ENCODE assay signal across 15 cellular contexts in the genomic region with DNA sequence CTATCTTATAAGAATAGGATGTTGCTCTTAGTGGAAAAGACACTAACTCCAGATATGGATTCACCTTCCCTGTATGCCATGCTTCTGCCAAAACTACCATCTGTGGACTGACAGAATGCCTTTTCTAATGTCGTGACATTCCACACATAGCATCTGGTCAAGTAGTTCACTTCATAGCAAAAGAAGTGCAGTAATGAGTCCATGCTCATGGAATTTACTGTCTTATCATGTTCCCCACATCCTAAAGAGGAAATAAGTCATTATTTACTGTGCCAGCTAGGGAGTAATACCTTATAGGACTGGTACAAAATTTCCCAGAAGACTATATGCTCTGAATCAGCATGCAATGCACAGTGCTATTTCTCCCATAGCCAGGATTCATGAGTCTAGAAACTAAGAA.
DNase-seq lines count a peak whose midpoint lies in the region; ATAC-seq, FAIRE-seq and TF ChIP-seq lines count a peak whose summit lies in the region.
"Had no signal": no experiment of that assay in that cellular context is flagged by ENCODE, and none has a peak within 500 bp of the region (broad histone marks: within the 10 kb centered on the region; RNA-seq: fewer than 3 reads in every experiment).

No MANE protein-coding gene starts in this region.

- no CpG with 5 or more reads among the region's 1 CpG for WGBS in neuronal stem cell (ENCODE audit: extremely low coverage in 2 of 2, insufficient read length in 2 of 2, insufficient replicate concordance in 1 of 2), 2 donors

- H3K18ac ChIP-seq in neuronal stem cell (ENCODE audit: low read length), result no peak overlapping the region

- H3K79me2 ChIP-seq in PC-3 (ENCODE audit: low read length) (peaks cover 4% of the 10 kb centered on the region; the same call in 1 of the 2 replicates), keratinocyte (ENCODE audit: control insufficient read depth, insufficient read depth, low read length) (no peaks in the 10 kb centered on the region)

- no peak overlapping the region for H4K8ac ChIP-seq in neuronal stem cell (ENCODE audit: low read depth, low read length)

- H3K36me3 ChIP-seq in BJ (ENCODE audit: control insufficient read depth, insufficient read depth, low read length) (no peaks in the 10 kb centered on the region), PC-3 (ENCODE audit: low read depth, low read length) (0 out of 2 replicates have a peak, but pooled peaks cover 3% of the 10 kb centered on the region), bronchial epithelial cell (ENCODE audit: control insufficient read depth, insufficient read depth, low read length) (no peaks in the 10 kb centered on the region), keratinocyte (ENCODE audit: control insufficient read depth in 2 of 2, extremely low read depth in 1 of 2, insufficient read depth in 2 of 2, low read length in 2 of 2) (no peaks in the 10 kb centered on the region), H7 (replicated peaks; ENCODE audit: control insufficient read depth, insufficient read depth, low read length) (no peaks in the 10 kb centered on the region), neuronal stem cell (replicated peaks in 1 of 2; ENCODE audit: control insufficient read depth in 2 of 2, insufficient read depth in 2 of 2, low read length in 2 of 2) (no peaks in the 10 kb centered on the region)
- H3K36me3 ChIP-seq: gastrocnemius medialis, thoracic aorta had no signal

- no peak overlapping the region for H3K14ac ChIP-seq in neuronal stem cell (ENCODE audit: low read length)

- no peaks in the 10 kb centered on the region for H3K9me2 ChIP-seq in PC-3 (replicated peaks; ENCODE audit: low read length)

- H3K9ac ChIP-seq in PC-3 (ENCODE audit: low read length) (peak overlapping the region; percentile 80), keratinocyte (ENCODE audit: control insufficient read depth, extremely low read depth, insufficient read depth, low read length) (no peak overlapping the region), neuronal stem cell (ENCODE audit: low read depth, low read length, poor library complexity) (no peak overlapping the region)

- intact Hi-C loops in PC-3 (cut with micrococcal nuclease), result no loop called here

- H2BK15ac ChIP-seq in neuronal stem cell (ENCODE audit: low read length), result no peak overlapping the region

- CTCF ChIA-PET in BJ (lab: Yijun Ruan, JAX), result no interaction called here
- CTCF ChIA-PET in PC-3 (lab: Charles Lee), result no interaction called here

- dilution Hi-C loops in keratinocyte (cut with MboI; ENCODE audit: extremely low pct_ligation_motif_present, low sequenced_read_pairs), result no loop called here

- H2BK120ac ChIP-seq in neuronal stem cell (ENCODE audit: low read depth, low read length), result no peak overlapping the region

- no peak overlapping the region for H4K91ac ChIP-seq in neuronal stem cell (ENCODE audit: low read depth, low read length, poor library complexity)

- H3K23ac ChIP-seq in neuronal stem cell (ENCODE audit: low read depth, low read length, poor library complexity), result no peak overlapping the region

- H3K27me3 ChIP-seq in BJ (ENCODE audit: control insufficient read depth, insufficient read depth, low read length) (no peaks in the 10 kb centered on the region), PC-3 (ENCODE audit: low read length) (no peaks in the 10 kb centered on the region), bronchial epithelial cell (ENCODE audit: control insufficient read depth, insufficient read depth, low read length) (no peaks in the 10 kb centered on the region), keratinocyte (ENCODE audit: control insufficient read depth, extremely low read depth, insufficient read depth, low read length) (no peaks in the 10 kb centered on the region), H7 (ENCODE audit: control insufficient read depth, insufficient read depth, low read length) (no peaks in the 10 kb centered on the region), neuronal stem cell (ENCODE audit: control insufficient read depth in 3 of 3, insufficient read depth in 3 of 3, low read depth in 1 of 3, low read length in 3 of 3) (no peaks in the 10 kb centered on the region)
- H3K27me3 ChIP-seq: gastrocnemius medialis had no signal

- no peak overlapping the region for H3K4ac ChIP-seq in neuronal stem cell (ENCODE audit: low read length)

- POLR2A ChIA-PET in BJ (lab: Charles Lee), result no interaction called here
- POLR2A ChIA-PET in PC-3 (lab: Charles Lee; ENCODE audit: unreplicated experiment), result no interaction called here

- H2BK12ac ChIP-seq in neuronal stem cell (ENCODE audit: low read length), result no peak overlapping the region

- peak overlapping the region; percentile 99 for H3K27ac ChIP-seq in PC-3 (ENCODE audit: low read length)
- no peak overlapping the region for H3K27ac ChIP-seq in keratinocyte (ENCODE audit: control insufficient read depth, insufficient read depth, low read length)
- H3K27ac ChIP-seq in neuronal stem cell (replicated peaks; ENCODE audit: low read length), result no peak overlapping the region
- H3K27ac ChIP-seq: gastrocnemius medialis, thoracic aorta had no signal

- H3K79me1 ChIP-seq in neuronal stem cell (ENCODE audit: low read depth, low read length), result no peaks in the 10 kb centered on the region

- BruUV-seq in PC-3 (replicated peaks; lab: Mats Ljungman, UMichigan), result no TSS peak

- H3K9me1 ChIP-seq in keratinocyte (ENCODE audit: control insufficient read depth, extremely low read depth, insufficient read depth, low read length), result no peaks in the 10 kb centered on the region

- H3K4me3 ChIP-seq in BJ (ENCODE audit: low read depth, low read length) (no peak overlapping the region), PC-3 (ENCODE audit: low read length) (no peak overlapping the region), bronchial epithelial cell (ENCODE audit: low read depth, low read length) (no peak overlapping the region), keratinocyte (ENCODE audit: control insufficient read depth in 2 of 3, extremely low read depth in 1 of 3, insufficient read depth in 2 of 3, low read depth in 1 of 3, low read length in 3 of 3) (no peak overlapping the region), H7 (ENCODE audit: insufficient read depth, low read depth, low read length) (no peak overlapping the region), neuronal stem cell (ENCODE audit: low read length in 2 of 2) (no peak overlapping the region)
- H3K4me3 ChIP-seq: gastrocnemius medialis, thoracic aorta had no signal

- H3K4me2 ChIP-seq in PC-3 (ENCODE audit: low read length) (0 out of 2 replicates have a peak overlapping the region, but pooled peaks have one; percentile 56), keratinocyte (ENCODE audit: control insufficient read depth, extremely low read depth, insufficient read depth, low read depth, low read length) (no peak overlapping the region), neuronal stem cell (ENCODE audit: insufficient read depth, low read length, poor library complexity, severe bottlenecking) (no peak overlapping the region)

- H3K9me3 ChIP-seq in PC-3 (ENCODE audit: low read length) (peaks cover 4% of the 10 kb centered on the region; the same call in 1 of the 2 replicates), keratinocyte (ENCODE audit: control insufficient read depth, low read depth, low read length) (no peaks in the 10 kb centered on the region), neuronal stem cell (replicated peaks in 1 of 2; ENCODE audit: control insufficient read depth in 2 of 2, insufficient read depth in 1 of 2, low read depth in 1 of 2, low read length in 2 of 2) (no peaks in the 10 kb centered on the region)
- H3K9me3 ChIP-seq: gastrocnemius medialis, thoracic aorta had no signal

- peaks cover 66% of the 10 kb centered on the region for H3K4me1 ChIP-seq in PC-3 (ENCODE audit: insufficient read depth, low read length)
- H3K4me1 ChIP-seq in keratinocyte (ENCODE audit: control insufficient read depth, extremely low read depth, insufficient read depth, low read length), result peaks cover 3% of the 10 kb centered on the region
- no peaks in the 10 kb centered on the region for H3K4me1 ChIP-seq in neuronal stem cell (ENCODE audit: control insufficient read depth in 2 of 2, insufficient read depth in 1 of 2, low read depth in 1 of 2, low read length in 2 of 2)
- H3K4me1 ChIP-seq: gastrocnemius medialis had no signal

- FAIRE-seq in bronchial epithelial cell (lab: Jason Lieb, UNC) (no peak), keratinocyte (lab: Jason Lieb, UNC) (peak; percentile 94)

- DNase-seq in BJ (ENCODE audit: low read depth) (peak; percentile 40), PC-3 (peak; percentile 94), bronchial epithelial cell (ENCODE audit: low read depth) (peak; percentile 94), keratinocyte (ENCODE audit: low read depth, low spot score) (peak; percentile 73), mesenteric fat pad (ENCODE audit: low spot score) (no peak), H7 (no peak), neuronal stem cell (ENCODE audit: low spot score) (no peak)
- DNase-seq: activated CD8-positive, alpha-beta memory T cell treated with anti-CD3 and anti-CD28 coated beads, Interleukin-2, amount 50 U/mL, for 48 hours; cortex of kidney; DMS 273 treated with DMSO at 0.1 percent for 48 hours; gastrocnemius medialis; MV-4-11; T-cell had no signal

- no peak overlapping the region for H2AK5ac ChIP-seq in neuronal stem cell (ENCODE audit: low read depth, low read length)

- H4K20me1 ChIP-seq in PC-3 (ENCODE audit: low read length) (no peaks in the 10 kb centered on the region), keratinocyte (ENCODE audit: control insufficient read depth, extremely low read depth, insufficient read depth, low read length) (no peaks in the 10 kb centered on the region)

- no peak overlapping the region for H2AFZ ChIP-seq in PC-3 (ENCODE audit: low read length)
- no peak overlapping the region for H2AFZ ChIP-seq in keratinocyte (ENCODE audit: control insufficient read depth, low read length)
- no peak overlapping the region for H2AFZ ChIP-seq in neuronal stem cell (ENCODE audit: low read length)

- TF ChIP-seq CTCF in BJ (IDR thresholded peaks at IDR 0.05; ENCODE audit: insufficient read depth, low read depth, low read length) (no peak), PC-3 (conservative IDR thresholded peaks at IDR 0.05; ENCODE audit: low read depth, low read length) (no peak), bronchial epithelial cell (IDR thresholded peaks at IDR 0.05; ENCODE audit: insufficient read depth, low read length, severe bottlenecking) (no peak), keratinocyte (optimal IDR thresholded peaks at IDR 0.05 in 1 of 3, IDR thresholded peaks at IDR 0.05 in 1 of 3, conservative IDR thresholded peaks at IDR 0.05 in 1 of 3; ENCODE audit: extremely low read depth in 1 of 3, insufficient read depth in 2 of 3, low read length in 3 of 3) (no peak)

- ATAC-seq in PC-3, result peak; percentile 86
- ATAC-seq in GM19023 (IDR thresholded peaks at IDR 0.05; ENCODE audit: unreplicated experiment), result no peak
- ATAC-seq: gastrocnemius medialis, T-cell had no signal

- no peaks in the 10 kb centered on the region for H3F3A ChIP-seq in PC-3 (ENCODE audit: low read length, unreplicated experiment)

- no peak overlapping the region for H2BK5ac ChIP-seq in neuronal stem cell (ENCODE audit: low read length)

Comparison
In these comparisons a context has a peak if more than half of its experiments do, and no peak if none do; other contexts are left out.
1. DNase-seq: peak in BJ (single experiment), PC-3 (single experiment), bronchial epithelial cell (single experiment) and keratinocyte (single experiment); none in mesenteric fat pad (single experiment), H7 (single experiment) and neuronal stem cell (single experiment).